In genomic region chr3:172751188-172751571, GRCh38 we compare ENCODE assay signal across 8 cellular contexts. TPM values are rescaled to one million over a fixed set of nuclear protein-coding genes. Genes with fewer than 3 reads are reported as not detected.
A peak's percentile ranks its signal among the peaks of the same experiment; 100 is the strongest.
DNase-seq lines count a peak whose midpoint lies in the region; ATAC-seq, FAIRE-seq and TF ChIP-seq lines count a peak whose summit lies in the region.

No MANE protein-coding gene starts in this region.

- H3K9me2 ChIP-seq in SK-N-SH, result no peaks in the 10 kb centered on the region

- peak overlapping the region; percentile 98 for H3K4me3 Mint-ChIP-seq in endothelial cell (ENCODE audit: unreplicated experiment)

- no peaks in the 10 kb centered on the region for H3K9me3 ChIP-seq in SK-N-SH

- WGBS in SK-N-SH (ENCODE audit: low lambda C conversion rate), result under 1% methylated on average over 13 of the region's 13 CpGs

- peak overlapping the region; percentile 95 for H3K9ac ChIP-seq in SK-N-SH

- no peaks in the 10 kb centered on the region for H4K20me1 ChIP-seq in SK-N-SH (ENCODE audit: insufficient read depth)

- peak overlapping the region; percentile 92 to 98 for H3K4me3 ChIP-seq in SK-N-SH (ENCODE audit: low read depth in 2 of 2, low read length in 1 of 2)

- H3K36me3 Mint-ChIP-seq in endothelial cell (ENCODE audit: low read depth, unreplicated experiment), result peaks cover 8% of the 10 kb centered on the region

- TF ChIP-seq EP300 in SK-N-SH (IDR thresholded peaks at IDR 0.05; ENCODE audit: borderline replicate concordance in 1 of 2, low read depth in 1 of 2, low read length in 1 of 2), result no peak

- no peaks in the 10 kb centered on the region for H3K27me3 ChIP-seq in SK-N-SH (ENCODE audit: insufficient read depth)

- TF ChIP-seq RAD21 in SK-N-SH (IDR thresholded peaks at IDR 0.05; ENCODE audit: low read length), result no peak

- peaks cover 26% of the 10 kb centered on the region for H3K4me1 Mint-ChIP-seq in endothelial cell (ENCODE audit: unreplicated experiment)

- H3K4me1 ChIP-seq in SK-N-SH (ENCODE audit: control insufficient read depth in 1 of 2, insufficient read depth in 2 of 2, low read depth in 1 of 2, low read length in 1 of 2), result no peaks in the 10 kb centered on the region; a peak in 2 of 4 replicates

- POLR2A ChIA-PET in GM10248 (lab: Yijun Ruan, JAX), result no interaction called here
- POLR2A ChIA-PET in SK-N-SH (lab: Yijun Ruan, JAX), result no interaction called here

- peaks cover 22% of the 10 kb centered on the region for H3F3A ChIP-seq in SK-N-SH (replicated peaks; ENCODE audit: insufficient read depth)

- peaks cover 54% of the 10 kb centered on the region for H3K79me2 ChIP-seq in SK-N-SH (ENCODE audit: insufficient read depth)

- CTCF ChIA-PET in GM10248 (lab: Yijun Ruan, JAX), result interaction anchor here (1.0 to 2.4 kb wide), 11 partner anchors 8 to 78 kb away, joined by 3 to 9 read pairs (median 5); partner anchors contain the start of gene NCEH1
- CTCF ChIA-PET in SK-N-SH (lab: Yijun Ruan, JAX), result interaction anchor here (0.6 to 1.7 kb wide), 7 partner anchors 11 to 290 kb away, joined by 3 to 5 read pairs (median 4); partner anchors contain the start of gene NCEH1

- H3K27me3 Mint-ChIP-seq in endothelial cell (ENCODE audit: unreplicated experiment), result peaks cover 7% of the 10 kb centered on the region

- no peak for FAIRE-seq in D721Med (lab: Jason Lieb, UNC)

- H2AFZ ChIP-seq in SK-N-SH (ENCODE audit: low read depth), result peak overlapping the region; percentile 61

- DNase-seq in AG08395 (ENCODE audit: low spot score) (peak; percentile 12), GM10248 (ENCODE audit: extremely low spot score) (peak; percentile 20), SK-N-SH (peak; percentile 40), endothelial cell (ENCODE audit: low spot score) (no peak), myocyte (ENCODE audit: low read depth) (peak; percentile 46), dedifferentiated amniotic fluid mesenchymal stem cell (ENCODE audit: extremely low spot score) (no peak), D721Med (ENCODE audit: insufficient read length, low spot score) (no peak)

- H3K4me2 ChIP-seq in SK-N-SH, result peak overlapping the region; percentile 82

- peaks cover 15 to 16% of the 10 kb centered on the region in 2 experiments for H3K36me3 ChIP-seq in SK-N-SH (replicated peaks in 1 of 2; ENCODE audit: control insufficient read depth in 1 of 2, insufficient read depth in 2 of 2, low read length in 1 of 2)

- peak; percentile 20 for ATAC-seq in HG03196 (IDR thresholded peaks at IDR 0.05; ENCODE audit: unreplicated experiment)

- H3K27ac ChIP-seq in SK-N-SH (ENCODE audit: low read depth in 2 of 2, low read length in 1 of 2), result peak overlapping the region; percentile 83 to 96

- no peaks in the 10 kb centered on the region for H3K9me3 Mint-ChIP-seq in endothelial cell (ENCODE audit: unreplicated experiment)

- H3K27ac Mint-ChIP-seq in endothelial cell (ENCODE audit: unreplicated experiment), result peak overlapping the region; percentile 93

- TF ChIP-seq CTCF in GM10248 (IDR thresholded peaks at IDR 0.05; ENCODE audit: control extremely low read depth, extremely low read depth, low read depth, missing control alignments), result no peak
- no peak for TF ChIP-seq CTCF in SK-N-SH (IDR thresholded peaks at IDR 0.05)
- TF ChIP-seq CTCF in endothelial cell (IDR thresholded peaks at IDR 0.05; ENCODE audit: unreplicated experiment), result no peak
- no peak for TF ChIP-seq CTCF in D721Med (IDR thresholded peaks at IDR 0.05; ENCODE audit: insufficient read depth, missing control alignments)

TF ChIP-seq in SK-N-SH, 30 proteins besides CTCF, POLR2A, EP300 and RAD21:
- no peak for TF ChIP-seq ELF1 (IDR thresholded peaks at IDR 0.05)
- no peak for TF ChIP-seq FOSL2 (IDR thresholded peaks at IDR 0.05; ENCODE audit: borderline replicate concordance, low read depth)
- TF ChIP-seq TCF12 (IDR thresholded peaks at IDR 0.05), result no peak
- no peak for TF ChIP-seq NRF1 (IDR thresholded peaks at IDR 0.05; ENCODE audit: low read depth, low read length)
- no peak for TF ChIP-seq FOXJ3 (CRISPR knock-in tag; IDR thresholded peaks at IDR 0.05)
- no peak for TF ChIP-seq ZBTB33 (IDR thresholded peaks at IDR 0.05; ENCODE audit: borderline replicate concordance, low read depth)
- TF ChIP-seq TEAD4 (IDR thresholded peaks at IDR 0.05; ENCODE audit: borderline replicate concordance, insufficient read depth), result no peak
- TF ChIP-seq USF1 (IDR thresholded peaks at IDR 0.05; ENCODE audit: borderline replicate concordance, low read depth), result no peak
- TF ChIP-seq RXRA (IDR thresholded peaks at IDR 0.05; ENCODE audit: borderline replicate concordance, low read depth), result no peak
- no peak for TF ChIP-seq RFX5 (IDR thresholded peaks at IDR 0.05; ENCODE audit: low read length)
- TF ChIP-seq IRF3 (IDR thresholded peaks at IDR 0.05; ENCODE audit: low read depth, low read length), result no peak
- no peak for TF ChIP-seq EZH2phosphoT487 (IDR thresholded peaks at IDR 0.05; ENCODE audit: borderline replicate concordance, low read depth)
- TF ChIP-seq MAX (IDR thresholded peaks at IDR 0.05; ENCODE audit: low read depth), result no peak
- no peak for TF ChIP-seq RCOR1 (IDR thresholded peaks at IDR 0.05; ENCODE audit: low read length)
- TF ChIP-seq SIN3A (IDR thresholded peaks at IDR 0.05; ENCODE audit: borderline replicate concordance, low read depth, low read length), result no peak

RNA-seq across cellular contexts. Expression of gene ECT2, which starts 0.7 kb away (rescaled TPM):
- polyA plus RNA-seq in SK-N-SH (2012; rRNA removed), result 8.6 and 12.0 TPM in 2 replicates
- 15.2 and 16.4 TPM in 2 replicates for polyA plus RNA-seq in SK-N-SH (2012; cell fraction: cytosol; rRNA removed)
- polyA plus RNA-seq in SK-N-SH (2012; cell fraction: nucleus; rRNA removed), result 6.3 and 12.8 TPM in 2 replicates
- total RNA-seq in endothelial cell (ENCODE audit: unreplicated experiment) (18.0 TPM), myocyte (44.5 and 59.8 TPM in 2 replicates)
- 6.3 TPM for polyA plus RNA-seq in myocyte (2012)

RNA-seq across cellular contexts. Expression of gene NCEH1, which starts 40.3 kb away (rescaled TPM):
- 7.5 and 12.2 TPM in 2 replicates for polyA plus RNA-seq in SK-N-SH (2012; rRNA removed)
- polyA plus RNA-seq in SK-N-SH (2012; cell fraction: cytosol; rRNA removed), result 8.1 and 8.8 TPM in 2 replicates
- 4.7 and 9.8 TPM in 2 replicates for polyA plus RNA-seq in SK-N-SH (2012; cell fraction: nucleus; rRNA removed)
- total RNA-seq in endothelial cell (ENCODE audit: unreplicated experiment), result 6.6 TPM
- total RNA-seq in myocyte, result 14.1 and 25.8 TPM in 2 replicates
- 6.5 TPM for polyA plus RNA-seq in myocyte (2012)

Comparison
In these comparisons a context has a peak if more than half of its experiments do, and no peak if none do; other contexts are left out.
1. DNase-seq: peak in AG08395 (single experiment), GM10248 (single experiment), SK-N-SH (single experiment) and myocyte (single experiment); none in endothelial cell (single experiment), dedifferentiated amniotic fluid mesenchymal stem cell (single experiment) and D721Med (single experiment).